Comparison of ENCODE assay signal across 1 cellular context in the genomic region with DNA sequence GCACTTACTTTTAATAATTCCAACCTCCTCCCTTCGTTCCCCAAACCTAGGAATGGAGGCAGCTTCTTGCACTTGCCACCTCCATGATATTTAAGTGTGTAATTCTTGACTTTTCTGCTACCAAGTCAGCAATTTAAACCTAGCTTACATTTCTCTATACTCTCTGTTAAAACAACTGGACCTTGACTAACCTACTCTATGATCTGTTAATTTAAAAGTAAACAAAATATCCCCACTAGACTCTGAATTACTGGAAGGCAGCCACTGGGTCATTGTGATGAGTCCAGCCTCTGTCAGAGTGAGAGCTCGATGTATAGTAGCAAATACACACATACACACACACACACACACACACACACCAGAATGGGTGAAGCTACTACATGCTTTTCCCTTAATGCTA.
TF ChIP-seq lines count a peak whose summit lies in the region.

No MANE protein-coding gene starts in this region.

TF ChIP-seq in HepG2, 621 proteins besides CTCF, POLR2A, EP300 and RAD21:
- TF ChIP-seq PAXIP1 (CRISPR knock-in tag; conservative IDR thresholded peaks at IDR 0.05): peak; percentile 34; the same call in 1 of the 2 replicates
- TF ChIP-seq SOX6 (IDR thresholded peaks at IDR 0.05): no peak
- 0 out of 2 replicates have a peak, but pooled peaks have one; percentile 25 for TF ChIP-seq SOX6 (CRISPR knock-in tag; IDR thresholded peaks at IDR 0.05)
- TF ChIP-seq TSC22D2 (CRISPR knock-in tag; IDR thresholded peaks at IDR 0.05; ENCODE audit: borderline replicate concordance): no peak
- TF ChIP-seq RARA (CRISPR knock-in tag; IDR thresholded peaks at IDR 0.05): 0 out of 2 replicates have a peak, but pooled peaks have one; percentile 7
- peak; percentile 58; the same call in 1 of the 2 replicates for TF ChIP-seq ZNF33A (CRISPR knock-in tag; IDR thresholded peaks at IDR 0.05; ENCODE audit: borderline replicate concordance)
- TF ChIP-seq MAFK (conservative IDR thresholded peaks at IDR 0.05 in 1 of 2, IDR thresholded peaks at IDR 0.05 in 1 of 2; ENCODE audit: low read length in 2 of 2): peak; percentile 52 to 56
- no peak for TF ChIP-seq CCAR2 (optimal IDR thresholded peaks at IDR 0.05; ENCODE audit: low read depth, low read length)
- TF ChIP-seq AKNA (CRISPR knock-in tag; IDR thresholded peaks at IDR 0.05; ENCODE audit: borderline replicate concordance): no peak
- peak; percentile 49; the same call in 1 of the 2 replicates for TF ChIP-seq ZNF646 (CRISPR knock-in tag; IDR thresholded peaks at IDR 0.05)
- TF ChIP-seq CC2D1A (CRISPR knock-in tag; IDR thresholded peaks at IDR 0.05): no peak
- TF ChIP-seq ARID5B (CRISPR knock-in tag; IDR thresholded peaks at IDR 0.05): 0 out of 2 replicates have a peak, but pooled peaks have one; percentile 23
